33 cellular contexts compared by ENCODE assay signal in genomic region chr1:52477876-52478275, GRCh38.
"Had no signal": no experiment of that assay in that cellular context is flagged by ENCODE, and none has a peak within 500 bp of the region (broad histone marks: within the 10 kb centered on the region; RNA-seq: fewer than 3 reads in every experiment).

No MANE protein-coding gene starts in this region.

- H3K27me3 ChIP-seq: brain microvascular endothelial cell, dorsolateral prefrontal cortex, esophagus muscularis mucosa, foreskin keratinocyte, gastrocnemius medialis, heart left ventricle had no signal

- ATAC-seq: activated CD4-positive, CD25-positive, alpha-beta regulatory T cell treated with anti-CD3 and anti-CD28 coated beads, Interleukin-2, amount 50 U/mL, for 24 hours; activated CD8-positive, alpha-beta T cell treated with anti-CD3 and anti-CD28 coated beads for 36 hours; activated T-cell treated with anti-CD3 and anti-CD28 coated beads, Interleukin-2, amount 50 U/mL, for 4 hours; activated T-helper 17 cell treated with anti-CD3 and anti-CD28 coated beads, Interleukin-2, amount 50 U/mL, for 72 hours; foreskin keratinocyte; gastrocnemius medialis; heart left ventricle had no signal

- H3K4me3 ChIP-seq: coronary artery, dorsolateral prefrontal cortex, esophagus muscularis mucosa, gastrocnemius medialis, heart left ventricle had no signal

- H3K27ac ChIP-seq: brain microvascular endothelial cell, coronary artery, dorsolateral prefrontal cortex, esophagus muscularis mucosa, foreskin keratinocyte, gastrocnemius medialis, heart left ventricle, WERI-Rb-1 had no signal

- H3K27ac Mint-ChIP-seq: activated B cell treated with CpG ODN at 0.5 μM for 24 hours; activated CD8-positive, alpha-beta T cell treated with anti-CD3 and anti-CD28 coated beads for 36 hours; activated naive CD8-positive, alpha-beta T cell; activated T-helper 17 cell treated with anti-CD3 and anti-CD28 coated beads, Interleukin-2, amount 50 U/mL, for 72 hours; dendritic cell treated with granulocyte-macrophage colony-stimulating factor and Interleukin-4, amounts not matched to agents 40 ng/mL and 50 ng/mL, for 4 days; endodermal cell; T-helper 1 cell treated with Interleukin-12 subunit alpha and Interleukin-12 subunit beta and Interleukin-4 antibody, amounts not matched to agents 30 μg/mL and 1 μg/mL, for 36 hours; T-helper 2 cell treated with Interferon-gamma antibody and Interleukin-4, amounts not matched to agents 5 μg/mL and 100 μg/mL, for 36 hours had no signal

- H3K27me3 Mint-ChIP-seq: activated B cell treated with CpG ODN at 0.5 μM for 24 hours; activated CD8-positive, alpha-beta T cell treated with anti-CD3 and anti-CD28 coated beads for 36 hours; activated naive CD8-positive, alpha-beta T cell; activated T-helper 17 cell treated with anti-CD3 and anti-CD28 coated beads, Interleukin-2, amount 50 U/mL, for 72 hours; central memory CD8-positive, alpha-beta T cell; dendritic cell treated with granulocyte-macrophage colony-stimulating factor and Interleukin-4, amounts not matched to agents 40 ng/mL and 50 ng/mL, for 4 days had no signal

- H3K9me3 ChIP-seq: esophagus muscularis mucosa, gastrocnemius medialis, heart left ventricle had no signal

- H3K4me1 ChIP-seq: esophagus muscularis mucosa, foreskin keratinocyte, gastrocnemius medialis had no signal

- H3K9me3 Mint-ChIP-seq: activated B cell treated with CpG ODN at 0.5 μM for 24 hours; activated CD8-positive, alpha-beta T cell treated with anti-CD3 and anti-CD28 coated beads for 36 hours; activated T-cell treated with anti-CD3 and anti-CD28 coated beads, Interleukin-2, amount 50 U/mL, for 4 hours; activated T-helper 17 cell treated with anti-CD3 and anti-CD28 coated beads, Interleukin-2, amount 50 U/mL, for 72 hours; central memory CD8-positive, alpha-beta T cell; dendritic cell treated with granulocyte-macrophage colony-stimulating factor and Interleukin-4, amounts not matched to agents 40 ng/mL and 50 ng/mL, for 4 days; endodermal cell; T-helper 1 cell treated with Interleukin-12 subunit alpha and Interleukin-12 subunit beta and Interleukin-4 antibody, amounts not matched to agents 30 μg/mL and 1 μg/mL, for 36 hours; T-helper 2 cell treated with Interferon-gamma antibody and Interleukin-4, amounts not matched to agents 5 μg/mL and 100 μg/mL, for 36 hours had no signal

- H3K4me1 Mint-ChIP-seq: activated T-helper 17 cell treated with anti-CD3 and anti-CD28 coated beads, Interleukin-2, amount 50 U/mL, for 72 hours had no signal

- DNase-seq: activated B cell treated with CpG ODN at 0.5 μM for 24 hours; activated CD4-positive, alpha-beta T cell treated with anti-CD3 and anti-CD28 coated beads for 48 hours; activated CD4-positive, alpha-beta T cell treated with anti-CD3 and anti-CD28 coated beads, Interleukin-2, amount 50 U/mL, for 1 hour; activated CD4-positive, alpha-beta T cell treated with anti-CD3 and anti-CD28 coated beads, Interleukin-2, amount 50 U/mL, for 48 hours; activated CD8-positive, alpha-beta memory T cell treated with anti-CD3 and anti-CD28 coated beads for 24 hours; activated CD8-positive, alpha-beta T cell treated with anti-CD3 and anti-CD28 coated beads for 36 hours; activated effector memory CD4-positive, alpha-beta T cell treated with Interleukin-2 at 50 U/mL for 16 hours; activated gamma-delta T cell treated with Interleukin-2 at 50 U/mL for 16 hours; activated naive CD4-positive, alpha-beta T cell treated with anti-CD3 and anti-CD28 coated beads, Interleukin-2, amount 50 U/mL, for 16 hours; activated naive CD4-positive, alpha-beta T cell treated with Interleukin-2 at 50 U/mL for 16 hours; activated T-cell treated with anti-CD3 and anti-CD28 coated beads, Interleukin-2, amount 50 U/mL, for 4 hours; amniotic stem cell; anterior cingulate cortex; brain microvascular endothelial cell; dorsolateral prefrontal cortex; effector memory CD4-positive, alpha-beta T cell; endodermal cell; erythroblast; foreskin keratinocyte; gastrocnemius medialis; glutamatergic neuron; heart left ventricle; T1000; WERI-Rb-1 had no signal

- H3K4me3 Mint-ChIP-seq: activated B cell treated with CpG ODN at 0.5 μM for 24 hours; activated CD8-positive, alpha-beta T cell treated with anti-CD3 and anti-CD28 coated beads for 36 hours; activated naive CD8-positive, alpha-beta T cell; activated T-cell treated with anti-CD3 and anti-CD28 coated beads, Interleukin-2, amount 50 U/mL, for 4 hours; activated T-helper 17 cell treated with anti-CD3 and anti-CD28 coated beads, Interleukin-2, amount 50 U/mL, for 72 hours; central memory CD8-positive, alpha-beta T cell; dendritic cell treated with granulocyte-macrophage colony-stimulating factor and Interleukin-4, amounts not matched to agents 40 ng/mL and 50 ng/mL, for 4 days; endodermal cell; T-helper 1 cell treated with Interleukin-12 subunit alpha and Interleukin-12 subunit beta and Interleukin-4 antibody, amounts not matched to agents 30 μg/mL and 1 μg/mL, for 36 hours; T-helper 2 cell treated with Interferon-gamma antibody and Interleukin-4, amounts not matched to agents 5 μg/mL and 100 μg/mL, for 36 hours had no signal
